Comparison of ENCODE assay signal across 23 cellular contexts in the genomic region with DNA sequence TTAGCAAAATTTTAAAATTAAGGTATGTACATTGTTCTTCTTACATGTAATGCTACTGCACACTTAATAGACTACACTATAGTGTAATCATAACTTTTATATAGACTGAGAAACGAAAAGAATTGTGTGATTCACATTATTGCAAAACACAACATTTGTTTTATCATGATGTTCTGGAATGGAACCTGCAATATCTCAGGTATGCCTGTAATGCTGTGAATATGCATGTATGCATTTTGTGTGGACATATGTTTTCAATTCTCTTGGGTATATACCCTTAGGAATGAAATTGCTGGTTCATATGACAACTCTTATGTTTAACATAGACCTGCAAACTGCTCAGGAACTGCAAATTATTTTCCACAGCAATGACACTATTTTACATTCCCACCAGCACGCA. TPM values are rescaled to one million over a fixed set of nuclear protein-coding genes. Genes with fewer than 3 reads are reported as not detected.
A peak's percentile ranks its signal among the peaks of the same experiment; 100 is the strongest.
DNase-seq lines count a peak whose midpoint lies in the region; ATAC-seq, FAIRE-seq and TF ChIP-seq lines count a peak whose summit lies in the region.
"Had no signal": no experiment of that assay in that cellular context is flagged by ENCODE, and none has a peak within 500 bp of the region (broad histone marks: within the 10 kb centered on the region; RNA-seq: fewer than 3 reads in every experiment).

No MANE protein-coding gene starts in this region.

- H3K9me3 ChIP-seq in A549 (no peaks in the 10 kb centered on the region), adipocyte (ENCODE audit: control insufficient read depth, low read length) (no peaks in the 10 kb centered on the region)
- H3K9me3 ChIP-seq: BLaER1 treated with 17β-estradiol and CSF1 and Interleukin-3, amounts not matched to agents 10 nM and 100 nM; SJCRH30 had no signal

- no peak overlapping the region for H3K27ac ChIP-seq in A549
- H3K27ac ChIP-seq: BLaER1 treated with 17β-estradiol and CSF1 and Interleukin-3, amounts not matched to agents 10 nM and 100 nM; PC-9; SJCRH30 had no signal

- H3K4me3 ChIP-seq in A549 = no peak overlapping the region
- no peak overlapping the region for H3K4me3 ChIP-seq in adipocyte (ENCODE audit: low read length)
- no peak overlapping the region for H3K4me3 ChIP-seq in fibroblast of the aortic adventitia (ENCODE audit: low read depth, low read length)
- H3K4me3 ChIP-seq: BLaER1 treated with 17β-estradiol and CSF1 and Interleukin-3, amounts not matched to agents 10 nM and 100 nM; PC-9; SJCRH30 had no signal

- H3K4me1 ChIP-seq in A549 = peaks cover 13% of the 10 kb centered on the region; the same call in 2 of the 3 replicates
- peaks cover 12% of the 10 kb centered on the region for H3K4me1 ChIP-seq in adipocyte (ENCODE audit: control insufficient read depth, insufficient read depth, low read length)
- H3K4me1 ChIP-seq: SJCRH30 had no signal

- TF ChIP-seq POLR2A in A549 (IDR thresholded peaks at IDR 0.05; ENCODE audit: low read length) (no peak), H54 (IDR thresholded peaks at IDR 0.05; ENCODE audit: low read depth, low read length) (no peak)

- ATAC-seq in A549 = no peak
- ATAC-seq: CD8-positive, alpha-beta T cell; HCT116 had no signal

- POLR2A ChIA-PET in A549 (lab: Yijun Ruan, JAX) = no interaction called here

- peaks cover 4% of the 10 kb centered on the region for H3K27me3 ChIP-seq in adipocyte (replicated peaks; ENCODE audit: control insufficient read depth, insufficient read depth, low read length)

- H3K9ac ChIP-seq in adipocyte (ENCODE audit: low read length) = no peak overlapping the region
- H3K9ac ChIP-seq: BLaER1 treated with 17β-estradiol and CSF1 and Interleukin-3, amounts not matched to agents 10 nM and 100 nM had no signal

- FAIRE-seq in A549 (lab: Jason Lieb, UNC) (peak; percentile 79), H54 (lab: Jason Lieb, UNC) (peak; percentile 27)
- FAIRE-seq: A204.1, GM12891, GM19239 had no signal

- WGBS in A549 (ENCODE audit: missing lambda C conversion rate) = 63% methylated on average over 2 of the region's 2 CpGs

- no peaks in the 10 kb centered on the region for H3K36me3 ChIP-seq in adipocyte (ENCODE audit: control insufficient read depth, insufficient read depth, low read length, severe bottlenecking)
- H3K36me3 ChIP-seq: BLaER1 treated with 17β-estradiol and CSF1 and Interleukin-3, amounts not matched to agents 10 nM and 100 nM; SJCRH30 had no signal

- DNase-seq in A549 (ENCODE audit: low read depth in 1 of 2, low spot score in 1 of 2) = no peak
- DNase-seq in H54 (ENCODE audit: insufficient read length, low spot score) = no peak
- DNase-seq in adipocyte (ENCODE audit: low read depth) = peak; percentile 10
- DNase-seq in fibroblast of the aortic adventitia (ENCODE audit: low read depth) = peak; percentile 19
- no peak for DNase-seq in foreskin melanocyte
- DNase-seq in LoVo (ENCODE audit: low spot score) = no peak
- no peak for DNase-seq in NCI-H1694 treated with DMSO at 0.1 percent for 48 hours (lab: John Stamatoyannopoulos, UW)
- DNase-seq in NCI-H187 treated with DMSO at 0.1 percent for 48 hours (lab: John Stamatoyannopoulos, UW) = no peak
- DNase-seq: Calu3; CD8-positive, alpha-beta T cell; Kasumi-1; NCI-H1092 treated with DMSO at 0.1 percent for 48 hours; NCI-H2107; NCI-H2227 treated with DMSO at 0.1 percent for 48 hours; NCI-H524; NCI-H82; PC-9; SJCRH30 had no signal

- no peak for TF ChIP-seq RAD21 in A549 (conservative IDR thresholded peaks at IDR 0.05 in 1 of 2, IDR thresholded peaks at IDR 0.05 in 1 of 2)

- no peak overlapping the region for H3K4me2 ChIP-seq in A549
- H3K4me2 ChIP-seq: PC-9 had no signal

- no peak for TF ChIP-seq EP300 in A549 (IDR thresholded peaks at IDR 0.05)

- TF ChIP-seq CTCF in A549 (IDR thresholded peaks at IDR 0.05) (no peak), fibroblast of the aortic adventitia (IDR thresholded peaks at IDR 0.05; ENCODE audit: insufficient read depth, low read length) (no peak)

- CTCF ChIA-PET in A549 (lab: Yijun Ruan, JAX) = no interaction called here

TF ChIP-seq in A549, 52 proteins besides CTCF, POLR2A, EP300 and RAD21:
- no peak for TF ChIP-seq SMC3 (IDR thresholded peaks at IDR 0.05)
- no peak for TF ChIP-seq NR3C1 (IDR thresholded peaks at IDR 0.05)
- no peak for TF ChIP-seq FOXS1 (CRISPR knock-in tag; IDR thresholded peaks at IDR 0.05)
- no peak for TF ChIP-seq HOXA7 (CRISPR knock-in tag; IDR thresholded peaks at IDR 0.05)
- TF ChIP-seq, protein P1, sequence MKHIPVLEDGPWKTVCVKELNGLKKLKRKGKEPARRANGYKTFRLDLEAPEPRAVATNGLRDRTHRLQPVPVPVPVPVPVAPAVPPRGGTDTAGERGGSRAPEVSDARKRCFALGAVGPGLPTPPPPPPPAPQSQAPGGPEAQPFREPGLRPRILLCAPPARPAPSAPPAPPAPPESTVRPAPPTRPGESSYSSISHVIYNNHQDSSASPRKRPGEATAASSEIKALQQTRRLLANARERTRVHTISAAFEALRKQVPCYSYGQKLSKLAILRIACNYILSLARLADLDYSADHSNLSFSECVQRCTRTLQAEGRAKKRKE (CRISPR knock-in tag; IDR thresholded peaks at IDR 0.05; ENCODE audit: low read depth) = no peak
- no peak for TF ChIP-seq HOXB5 (CRISPR knock-in tag; IDR thresholded peaks at IDR 0.05)
- TF ChIP-seq POLR2AphosphoS2 (conservative IDR thresholded peaks at IDR 0.05; ENCODE audit: low read length) = no peak
- no peak for TF ChIP-seq KDM5A (IDR thresholded peaks at IDR 0.05)
- TF ChIP-seq RNF2 (IDR thresholded peaks at IDR 0.05; ENCODE audit: borderline replicate concordance, low read depth) = no peak
- no peak for TF ChIP-seq JUNB (IDR thresholded peaks at IDR 0.05)
- TF ChIP-seq CEBPB (IDR thresholded peaks at IDR 0.05) = no peak
TF ChIP-seq in A549: peak in this region for 0.

RNA-seq across cellular contexts. Expression of a gene that starts 38.6 kb away (rescaled TPM):
- polyA plus RNA-seq in A549 (2011; rRNA removed) = 158 and 179 TPM in 2 replicates
- 40.7 and 44.6 TPM in 2 replicates for polyA plus RNA-seq in A549 (2012; cell fraction: cytosol; rRNA removed)
- 35.6 and 48.6 TPM in 2 replicates for polyA plus RNA-seq in A549 (2012; cell fraction: nucleus; rRNA removed)
- 55.0 to 60.6 TPM (median 60.3 TPM) in 3 replicates for polyA plus RNA-seq in A549 (2017; fragmentation: RNase III; extraction: RNeasy Plus Mini Kit Qiagen cat#74134 plus additional on column Dnase treatment)
- 136 and 137 TPM in 2 replicates for polyA minus RNA-seq in A549 (2011; rRNA and poly(A)+ RNA removed)
- 94.2 and 95.3 TPM in 2 replicates for total RNA-seq in fibroblast of the aortic adventitia (ENCODE audit: low replicate concordance)
- total RNA-seq: CD8-positive, alpha-beta T cell had no signal

Comparison
In these comparisons a context has a peak if more than half of its experiments do, and no peak if none do; other contexts are left out.
1. DNase-seq: peak in adipocyte (single experiment) and fibroblast of the aortic adventitia (single experiment); none in A549 (0 of 2), H54 (single experiment), foreskin melanocyte (single experiment), LoVo (single experiment), NCI-H1694 treated with DMSO at 0.1 percent for 48 hours (single experiment) and NCI-H187 treated with DMSO at 0.1 percent for 48 hours (single experiment).